In the genomic region with DNA sequence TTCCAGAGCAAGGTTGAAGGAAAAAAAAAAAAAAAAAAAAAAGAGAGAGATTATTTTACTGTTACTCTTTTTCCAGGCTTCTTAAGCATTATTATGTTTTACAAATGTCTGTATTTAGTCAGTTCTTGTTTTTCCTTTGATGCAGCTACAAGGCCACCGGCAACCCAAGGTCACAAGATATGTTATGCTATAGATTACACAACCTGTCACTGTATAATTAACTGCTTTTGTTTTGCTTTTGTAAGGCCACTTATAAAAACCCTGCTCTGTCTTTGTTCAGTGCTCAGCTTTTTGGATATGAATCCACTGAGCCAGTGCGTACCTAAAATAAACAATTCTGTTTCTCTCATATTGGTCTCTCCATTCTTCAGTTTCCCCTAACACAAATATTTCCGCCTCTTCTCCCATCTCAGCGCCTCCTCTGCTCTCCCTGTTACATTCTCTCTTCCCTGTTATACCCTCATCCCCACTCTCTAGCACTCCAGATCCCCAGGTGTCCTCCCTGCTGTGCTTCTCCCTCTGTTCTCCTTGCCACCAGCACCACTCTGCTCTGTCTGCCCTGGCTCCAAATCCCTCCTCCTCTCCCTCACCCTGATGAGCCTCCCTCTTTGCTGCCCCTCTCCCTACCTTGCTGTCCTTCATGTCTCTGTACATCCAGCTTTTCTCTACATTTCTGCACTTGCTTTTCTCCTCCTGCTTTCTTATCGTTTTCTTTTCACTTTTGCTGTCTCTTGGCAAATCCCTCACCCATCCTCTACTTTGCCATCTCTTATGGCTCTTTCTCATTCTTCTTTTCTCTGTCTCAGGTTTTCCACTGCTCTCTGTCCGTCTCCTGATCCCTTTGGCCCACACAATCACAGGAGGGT, we compare ENCODE assay signal across 8 cellular contexts. TPM values are rescaled to one million over a fixed set of nuclear protein-coding genes. Genes with fewer than 3 reads are reported as not detected.
DNase-seq lines count a peak whose midpoint lies in the region; ATAC-seq, FAIRE-seq and TF ChIP-seq lines count a peak whose summit lies in the region.
"Not testable (repeated sequence)": the region's sequence is repeated elsewhere in the genome, so short reads cannot be mapped to it uniquely, and the experiment has no call there.

No MANE protein-coding gene starts in this region.

- H3K27ac ChIP-seq in AG04450 (ENCODE audit: low read depth, low read length) = peak overlapping the region; percentile 81
- peak overlapping the region; percentile 67 to 98 (median 93) for H3K27ac ChIP-seq in gastroesophageal sphincter
- H3K27ac ChIP-seq in muscle layer of colon (ENCODE audit: low read depth, low read length) = peak overlapping the region; percentile 69
- H3K27ac ChIP-seq in small intestine (ENCODE audit: low read depth in 1 of 2, low read length in 1 of 2) = peak overlapping the region in 1 of 2 donors; percentile 82

- not testable (repeated sequence) for TF ChIP-seq POLR2A in gastroesophageal sphincter (IDR thresholded peaks at IDR 0.05)

- FAIRE-seq in bronchial epithelial cell (lab: Jason Lieb, UNC); small intestine (lab: Jason Lieb, UNC): not testable (repeated sequence)

- H3K27ac Mint-ChIP-seq in activated CD4-positive, alpha-beta T cell treated with anti-CD3 and anti-CD28 coated beads, Interleukin-2, amount 10 ng/mL, durations not matched to agents 24 days and 14 days = peak overlapping the region; percentile 91

- peak overlapping the region; percentile 90 for H3K4me3 ChIP-seq in AG04450 (ENCODE audit: low read depth, low read length)
- peak overlapping the region; percentile 48 for H3K4me3 ChIP-seq in HAP-1
- H3K4me3 ChIP-seq in bronchial epithelial cell (ENCODE audit: low read depth, low read length) = peak overlapping the region; percentile 71
- peak overlapping the region; percentile 50 to 74 for H3K4me3 ChIP-seq in gastroesophageal sphincter
- H3K4me3 ChIP-seq in muscle layer of colon (ENCODE audit: low read depth in 1 of 2, low read length in 2 of 2) = peak overlapping the region; percentile 76 to 91
- H3K4me3 ChIP-seq in small intestine (ENCODE audit: low read depth in 1 of 2, low read length in 2 of 2) = peak overlapping the region; percentile 48 to 70

- peak overlapping the region; percentile 94 for H3K4me3 Mint-ChIP-seq in activated CD4-positive, alpha-beta T cell treated with anti-CD3 and anti-CD28 coated beads, Interleukin-2, amount 10 ng/mL, durations not matched to agents 24 days and 14 days

- CTCF ChIA-PET in AG04450 (lab: Charles Lee) = not testable (repeated sequence)

- H3K4me1 ChIP-seq in HAP-1; small intestine (ENCODE audit: control insufficient read depth in 2 of 2, insufficient read depth in 1 of 2, low read depth in 1 of 2, low read length in 1 of 2): not testable (repeated sequence)
- H3K4me1 ChIP-seq in gastroesophageal sphincter = peaks cover 0 to 61% (median 14%) of the 10 kb centered on the region in 3 donors
- peaks cover 14% of the 10 kb centered on the region for H3K4me1 ChIP-seq in muscle layer of colon (ENCODE audit: insufficient read depth, low read length)

- in situ Hi-C loops in HAP-1 (cut with MboI; ENCODE audit: low sequenced_read_pairs) = loop anchor here (25.0 kb wide), 1 partner anchor 673 kb away; a partner anchor contains a TSS

- not testable (repeated sequence) for DNase-seq in AG04450 (ENCODE audit: low read depth, low spot score); activated CD4-positive, alpha-beta T cell treated with anti-CD3 and anti-CD28 coated beads, Interleukin-2, amount 10 ng/mL, durations not matched to agents 24 days and 14 days; bronchial epithelial cell (ENCODE audit: low read depth); small intestine
- DNase-seq in HAP-1 (ENCODE audit: low spot score in 2 of 2) = peak; percentile 36 to 64
- DNase-seq in NCI-H69 (lab: John Stamatoyannopoulos, UW) = peak; percentile 75

- not testable (repeated sequence) for H3K36me3 ChIP-seq in HAP-1 (replicated peaks); bronchial epithelial cell (ENCODE audit: control insufficient read depth, insufficient read depth, low read length); gastroesophageal sphincter; muscle layer of colon (ENCODE audit: insufficient read depth, low read length); small intestine (ENCODE audit: control insufficient read depth in 2 of 2, insufficient read depth in 2 of 2, low read length in 2 of 2)

- not testable (repeated sequence) for H3K9me3 ChIP-seq in AG04450 (ENCODE audit: control insufficient read depth, insufficient read depth, low read length); HAP-1; gastroesophageal sphincter; muscle layer of colon (ENCODE audit: low read length); small intestine (ENCODE audit: control insufficient read depth, low read depth)

- POLR2A ChIA-PET in AG04450 (lab: Yijun Ruan, JAX) = interaction anchor here (0.7 kb wide), 1 partner anchor 58 kb away, joined by 6 read pairs; no protein-coding TSS in a partner anchor

- TF ChIP-seq CTCF in AG04450 (IDR thresholded peaks at IDR 0.05; ENCODE audit: low read depth, low read length); bronchial epithelial cell (IDR thresholded peaks at IDR 0.05; ENCODE audit: insufficient read depth, low read length, severe bottlenecking); gastroesophageal sphincter (IDR thresholded peaks at IDR 0.05): not testable (repeated sequence)

- peaks cover 28% of the 10 kb centered on the region for H3K36me3 Mint-ChIP-seq in activated CD4-positive, alpha-beta T cell treated with anti-CD3 and anti-CD28 coated beads, Interleukin-2, amount 10 ng/mL, durations not matched to agents 24 days and 14 days (ENCODE audit: low read depth)

- WGBS in gastroesophageal sphincter (ENCODE audit: low coverage in 1 of 2), 2 donors = 4 to 9% methylated on average over 5 of the region's 6 CpGs
- WGBS in small intestine, 3 donors = 28 to 42% (median 42%) methylated on average over 6 of the region's 6 CpGs

- ATAC-seq in gastroesophageal sphincter = not testable (repeated sequence)

- peaks cover 26% of the 10 kb centered on the region for H3K4me1 Mint-ChIP-seq in activated CD4-positive, alpha-beta T cell treated with anti-CD3 and anti-CD28 coated beads, Interleukin-2, amount 10 ng/mL, durations not matched to agents 24 days and 14 days

- not testable (repeated sequence) for H3K27me3 ChIP-seq in AG04450 (ENCODE audit: control insufficient read depth, insufficient read depth, low read length); HAP-1 (ENCODE audit: low read depth); bronchial epithelial cell (ENCODE audit: control insufficient read depth, insufficient read depth, low read length); gastroesophageal sphincter; muscle layer of colon (ENCODE audit: control insufficient read depth in 1 of 2, insufficient read depth in 2 of 2, low read length in 2 of 2); small intestine (ENCODE audit: control insufficient read depth in 2 of 2, insufficient read depth in 2 of 2, low read length in 2 of 2)

- intact Hi-C loops in activated CD4-positive, alpha-beta T cell treated with anti-CD3 and anti-CD28 coated beads, Interleukin-2, amount 10 ng/mL, durations not matched to agents 24 days and 14 days (cut with micrococcal nuclease) = not testable (repeated sequence)

- H3K27me3 Mint-ChIP-seq in activated CD4-positive, alpha-beta T cell treated with anti-CD3 and anti-CD28 coated beads, Interleukin-2, amount 10 ng/mL, durations not matched to agents 24 days and 14 days = not testable (repeated sequence)

- H3K9me3 Mint-ChIP-seq in activated CD4-positive, alpha-beta T cell treated with anti-CD3 and anti-CD28 coated beads, Interleukin-2, amount 10 ng/mL, durations not matched to agents 24 days and 14 days = not testable (repeated sequence)

- TF ChIP-seq EP300 in gastroesophageal sphincter (IDR thresholded peaks at IDR 0.05) = not testable (repeated sequence)

- H3K9ac ChIP-seq in muscle layer of colon (ENCODE audit: low read length) = peak overlapping the region; percentile 76

RNA-seq across cellular contexts. Expression of a gene that starts 45.7 kb away (rescaled TPM):
- 7.2 and 7.5 TPM in 2 replicates for polyA plus RNA-seq in AG04450 (2011; rRNA removed)
- 14.0 and 21.1 TPM in 2 replicates for polyA minus RNA-seq in AG04450 (2011; rRNA and poly(A)+ RNA removed)
- total RNA-seq in activated CD4-positive, alpha-beta T cell treated with anti-CD3 and anti-CD28 coated beads, Interleukin-2, amount 10 ng/mL, durations not matched to agents 24 days and 14 days = 15.9 and 18.2 TPM in 2 replicates
- 10.0 TPM in 2 replicates for total RNA-seq in bronchial epithelial cell
- 10 to 100 TPM in 2 of 4 donors, 1 to 10 TPM in 2; 4.8 to 14.6 (median 9.7) TPM for total RNA-seq in gastroesophageal sphincter
- 1 to 10 TPM; 2.2 to 4.4 (median 3.4) TPM for polyA plus RNA-seq in small intestine

RNA-seq across cellular contexts. Expression of a gene that starts 51.0 kb away (rescaled TPM):
- polyA plus RNA-seq in AG04450 (2011; rRNA removed) = 41.4 and 53.1 TPM in 2 replicates
- 24.9 and 34.4 TPM in 2 replicates for polyA minus RNA-seq in AG04450 (2011; rRNA and poly(A)+ RNA removed)
- 22.1 and 26.3 TPM in 2 replicates for total RNA-seq in activated CD4-positive, alpha-beta T cell treated with anti-CD3 and anti-CD28 coated beads, Interleukin-2, amount 10 ng/mL, durations not matched to agents 24 days and 14 days
- total RNA-seq in bronchial epithelial cell = 132 and 163 TPM in 2 replicates
- 10 to 100 TPM; 30.3 to 99.3 (median 49.4) TPM for total RNA-seq in gastroesophageal sphincter
- 10 to 100 TPM in 1 of 3 donors, 1 to 10 TPM in 2; 4.3 to 15.4 (median 9.9) TPM for polyA plus RNA-seq in small intestine
